In the genomic region with DNA sequence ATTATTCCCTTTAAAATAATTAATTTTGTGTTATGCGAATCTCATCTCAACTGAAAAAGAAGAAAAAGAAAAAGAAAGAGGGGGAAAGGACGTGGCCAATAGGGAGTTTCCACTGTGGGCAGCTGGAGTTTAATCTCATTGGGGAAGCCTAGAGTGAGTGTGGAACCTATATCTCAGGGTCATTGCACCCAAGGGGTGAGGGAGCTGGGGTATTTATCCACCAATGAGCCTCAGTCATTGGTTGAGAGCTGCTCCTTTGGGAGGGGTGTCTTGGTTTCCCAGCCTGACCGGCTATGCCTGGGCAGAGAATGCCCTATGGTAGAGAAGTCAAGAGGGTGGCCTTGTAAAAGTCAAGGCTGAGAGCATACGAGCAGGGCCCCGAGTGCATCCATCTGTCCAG, we compare ENCODE assay signal across 25 cellular contexts.
"Had no signal": no experiment of that assay in that cellular context is flagged by ENCODE, and none has a peak within 500 bp of the region (broad histone marks: within the 10 kb centered on the region; RNA-seq: fewer than 3 reads in every experiment).

No MANE protein-coding gene starts in this region.

- H3K4me1 Mint-ChIP-seq: endodermal cell had no signal

- H3K9me3 Mint-ChIP-seq: effector memory CD8-positive, alpha-beta T cell had no signal

- H3K4me3 ChIP-seq: colonic mucosa, coronary artery, dorsolateral prefrontal cortex, esophagus muscularis mucosa, esophagus squamous epithelium, gastrocnemius medialis, gastroesophageal sphincter, heart left ventricle, heart right ventricle had no signal

- H3K27ac Mint-ChIP-seq: dendritic cell treated with granulocyte-macrophage colony-stimulating factor and Interleukin-4, amounts not matched to agents 40 ng/mL and 50 ng/mL, for 4 days; endodermal cell had no signal

- H3K27ac ChIP-seq: colonic mucosa, coronary artery, dorsolateral prefrontal cortex, epithelial cell of prostate, esophagus muscularis mucosa, esophagus squamous epithelium, foreskin keratinocyte, gastrocnemius medialis, gastroesophageal sphincter, heart left ventricle, heart right ventricle had no signal

- ATAC-seq: effector memory CD8-positive, alpha-beta T cell; esophagus mucosa; foreskin keratinocyte; gastrocnemius medialis; gastroesophageal sphincter; heart left ventricle; heart right ventricle had no signal

- H3K36me3 ChIP-seq: colonic mucosa, esophagus muscularis mucosa, esophagus squamous epithelium, gastrocnemius medialis, gastroesophageal sphincter, heart left ventricle, heart right ventricle had no signal

- H3K9me3 ChIP-seq: colonic mucosa, esophagus squamous epithelium, gastrocnemius medialis, heart left ventricle had no signal

- H3K4me1 ChIP-seq: colonic mucosa, esophagus muscularis mucosa, foreskin keratinocyte, gastrocnemius medialis, gastroesophageal sphincter, heart left ventricle, heart right ventricle had no signal

- DNase-seq: colonic mucosa; cortex of kidney; dermis blood vessel endothelial cell; dorsolateral prefrontal cortex; effector CD4-positive, alpha-beta T cell; effector CD8-positive, alpha-beta T cell; effector memory CD4-positive, alpha-beta T cell; effector memory CD8-positive, alpha-beta T cell; endodermal cell; erythroblast; esophagus squamous epithelium; foreskin fibroblast; foreskin keratinocyte; foreskin melanocyte; gastrocnemius medialis; glutamatergic neuron; head of caudate nucleus; heart right ventricle had no signal

- H3K4me3 Mint-ChIP-seq: dendritic cell treated with granulocyte-macrophage colony-stimulating factor and Interleukin-4, amounts not matched to agents 40 ng/mL and 50 ng/mL, for 4 days; effector memory CD8-positive, alpha-beta T cell; endodermal cell had no signal
